Comparison of ENCODE assay signal across 11 cellular contexts in the genomic region with DNA sequence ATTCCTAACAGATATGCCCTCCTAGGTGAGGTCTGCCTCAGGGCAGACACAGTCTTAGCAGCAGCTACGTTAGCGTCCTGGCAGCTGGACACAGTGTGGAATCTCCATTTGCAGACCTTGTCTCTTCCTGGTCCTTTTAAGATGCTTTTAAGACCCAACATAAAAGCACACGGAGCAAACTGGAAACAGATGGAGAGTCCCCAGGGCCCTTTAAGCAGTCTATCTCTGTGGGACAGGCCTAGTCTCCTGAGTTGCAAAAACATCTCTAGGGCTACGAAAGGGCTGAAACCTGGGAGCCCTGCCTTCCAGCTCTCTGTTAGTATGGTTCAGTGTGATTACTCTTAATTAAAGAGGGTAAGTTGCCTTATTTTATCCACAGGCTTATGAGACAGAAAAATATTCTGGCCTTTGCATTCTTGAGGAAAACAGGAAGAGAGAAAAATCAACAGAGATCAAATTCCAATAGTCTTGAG.
A peak's percentile ranks its signal among the peaks of the same experiment; 100 is the strongest.
DNase-seq lines count a peak whose midpoint lies in the region; ATAC-seq and TF ChIP-seq lines count a peak whose summit lies in the region.
"Had no signal": no experiment of that assay in that cellular context is flagged by ENCODE, and none has a peak within 500 bp of the region (broad histone marks: within the 10 kb centered on the region; RNA-seq: fewer than 3 reads in every experiment).

No MANE protein-coding gene starts in this region.

- peak overlapping the region; percentile 45 to 81 (median 72); a peak in 6 of 7 replicates for H3K27ac Mint-ChIP-seq in H9

- H3K79me1 ChIP-seq in H9 (ENCODE audit: insufficient read depth, low read depth, low read length, poor library complexity, severe bottlenecking): no peaks in the 10 kb centered on the region

- H3K14ac ChIP-seq in H9 (ENCODE audit: insufficient read depth, low read length): no peak overlapping the region

- H4K91ac ChIP-seq in H9 (ENCODE audit: insufficient read length, low read depth, low read length): no peak overlapping the region

- peaks cover 46% of the 10 kb centered on the region for H3F3A ChIP-seq in SK-N-SH (replicated peaks; ENCODE audit: insufficient read depth)

- no peak overlapping the region for H3K18ac ChIP-seq in H9 (ENCODE audit: insufficient read length, low read depth, low read length)

- H2AFZ ChIP-seq in H9 (ENCODE audit: low read length) (no peak overlapping the region), SK-N-SH (ENCODE audit: low read depth) (peak overlapping the region; percentile 50; the same call in 1 of the 2 replicates)

- TF ChIP-seq EP300 in SK-N-SH (IDR thresholded peaks at IDR 0.05; ENCODE audit: borderline replicate concordance in 1 of 2, low read depth in 1 of 2, low read length in 1 of 2): peak; percentile 50 to 57; a peak in 1 of 4 replicates

- H3K4me1 Mint-ChIP-seq in H9: peaks cover 60 to 61% of the 10 kb centered on the region in 2 experiments

- H2BK12ac ChIP-seq in H9 (ENCODE audit: insufficient read length, low read depth, low read length): no peak overlapping the region

- H3K4me1 ChIP-seq in H9 (ENCODE audit: insufficient read depth, low read length) (peaks cover 3% of the 10 kb centered on the region; the same call in 1 of the 2 replicates), SK-N-SH (ENCODE audit: control insufficient read depth in 1 of 2, insufficient read depth in 2 of 2, low read depth in 1 of 2, low read length in 1 of 2) (peaks cover 35% of the 10 kb centered on the region in 2 experiments), skeletal muscle satellite cell (ENCODE audit: control insufficient read depth, insufficient read depth, low read length) (peaks cover 65% of the 10 kb centered on the region), right lobe of liver (no peaks in the 10 kb centered on the region)

- no peak overlapping the region for H3K23ac ChIP-seq in H9 (ENCODE audit: insufficient read length, low read depth, low read length)

- peak; percentile 12; the same call in 1 of the 2 replicates for TF ChIP-seq RAD21 in SK-N-SH (IDR thresholded peaks at IDR 0.05; ENCODE audit: low read length)

- H4K5ac ChIP-seq in H9 (ENCODE audit: insufficient read length, low read depth, low read length): no peak overlapping the region

- no peak overlapping the region for H3T11ph ChIP-seq in H9 (ENCODE audit: low read length)

- WGBS in H9 (ENCODE audit: extremely low coverage, insufficient read length, low lambda C conversion rate): no CpG with 5 or more reads among the region's 4 CpGs
- WGBS in SK-N-SH (ENCODE audit: low lambda C conversion rate): 31% methylated on average over 4 of the region's 4 CpGs
- 61% methylated on average over 3 of the region's 4 CpGs for WGBS in right lobe of liver (ENCODE audit: insufficient coverage, low coverage, low lambda C conversion rate, missing lambda C conversion rate)

- no peak overlapping the region for H3K56ac ChIP-seq in H9 (ENCODE audit: insufficient read length, low read depth, low read length)

- H4K20me1 ChIP-seq in H9 (ENCODE audit: control insufficient read depth, insufficient read depth, insufficient read length) (no peaks in the 10 kb centered on the region), SK-N-SH (ENCODE audit: insufficient read depth) (no peaks in the 10 kb centered on the region)

- H2BK20ac ChIP-seq in H9 (ENCODE audit: low read depth, low read length, poor library complexity, severe bottlenecking): no peak overlapping the region

- peaks cover 16 to 20% of the 10 kb centered on the region in 2 experiments; a peak in 4 of 5 replicates for H3K9me3 Mint-ChIP-seq in H9

- H3K79me2 ChIP-seq in H9 (ENCODE audit: insufficient read depth, low read length) (no peaks in the 10 kb centered on the region), SK-N-SH (ENCODE audit: insufficient read depth) (peaks cover 27% of the 10 kb centered on the region; the same call in 1 of the 2 replicates)

- H3K36me3 ChIP-seq in SK-N-SH (replicated peaks in 1 of 2; ENCODE audit: control insufficient read depth in 1 of 2, insufficient read depth in 2 of 2, low read length in 1 of 2): no peaks in the 10 kb centered on the region
- H3K36me3 ChIP-seq in skeletal muscle satellite cell (ENCODE audit: insufficient read depth, low read length): no peaks in the 10 kb centered on the region
- no peaks in the 10 kb centered on the region for H3K36me3 ChIP-seq in right lobe of liver

- TF ChIP-seq POLR2A in right lobe of liver (IDR thresholded peaks at IDR 0.05): no peak

- intact Hi-C loops in right lobe of liver (cut with DNase I): no loop called here

- H3K9me3 ChIP-seq in H9 (ENCODE audit: control insufficient read depth, low read depth, low read length) (no peaks in the 10 kb centered on the region), SK-N-SH (no peaks in the 10 kb centered on the region; the same call in 1 of the 2 replicates), skeletal muscle satellite cell (replicated peaks; ENCODE audit: low read length) (peaks cover 3% of the 10 kb centered on the region), right lobe of liver (no peaks in the 10 kb centered on the region)

- CTCF ChIA-PET in SK-N-SH (lab: Yijun Ruan, JAX): interaction anchor here (2.0 kb wide), 1 partner anchor 257 kb away, joined by 7 read pairs; no protein-coding TSS in a partner anchor

- no peak overlapping the region for H2BK5ac ChIP-seq in H9 (ENCODE audit: insufficient read length, low read length)

- H3K4me3 ChIP-seq in SK-N-SH (ENCODE audit: low read depth in 2 of 2, low read length in 1 of 2): no peak overlapping the region
- no peak overlapping the region for H3K4me3 ChIP-seq in fibroblast of mammary gland (ENCODE audit: control insufficient read depth, low read depth, low read length)
- peak overlapping the region; percentile 5 for H3K4me3 ChIP-seq in skeletal muscle satellite cell (ENCODE audit: low read length)
- H3K4me3 ChIP-seq in right lobe of liver: no peak overlapping the region

- H3K4me2 ChIP-seq in H9 (ENCODE audit: insufficient read depth, insufficient read length, low read length) (no peak overlapping the region), SK-N-SH (peak overlapping the region; percentile 31), skeletal muscle satellite cell (ENCODE audit: low read length) (peak overlapping the region; percentile 39)

- no peaks in the 10 kb centered on the region for H3K23me2 ChIP-seq in H9 (ENCODE audit: insufficient read length, low read depth, low read length, poor library complexity, severe bottlenecking)

- H3K27me3 ChIP-seq in H9 (ENCODE audit: insufficient read depth, low read length) (no peaks in the 10 kb centered on the region), SK-N-SH (ENCODE audit: insufficient read depth) (no peaks in the 10 kb centered on the region), skeletal muscle satellite cell (ENCODE audit: control insufficient read depth, insufficient read depth, low read length) (no peaks in the 10 kb centered on the region), right lobe of liver (no peaks in the 10 kb centered on the region)

- no peak overlapping the region for H2AK5ac ChIP-seq in H9 (ENCODE audit: insufficient read length, low read length)

- no peak for ATAC-seq in right lobe of liver

- DNase-seq in H9: no peak
- DNase-seq in SK-N-SH: peak; percentile 43
- DNase-seq in fibroblast of mammary gland (ENCODE audit: low read depth): peak; percentile 44
- no peak for DNase-seq in NCI-H226
- no peak for DNase-seq in NOMO-1 treated with DMSO at 0.1 percent for 48 hours (lab: John Stamatoyannopoulos, UW; ENCODE audit: unreplicated experiment)
- DNase-seq in right lobe of liver: no peak
- DNase-seq: activated gamma-delta T cell, cerebellar nuclear complex, foreskin melanocyte, right cardiac atrium had no signal

- no peak overlapping the region for H3K4me3 Mint-ChIP-seq in H9

- no peaks in the 10 kb centered on the region for H3K9me2 ChIP-seq in SK-N-SH

- TF ChIP-seq CTCF in H9 (conservative IDR thresholded peaks at IDR 0.05) (no peak), SK-N-SH (IDR thresholded peaks at IDR 0.05) (no peak), fibroblast of mammary gland (conservative IDR thresholded peaks at IDR 0.05; ENCODE audit: control insufficient read depth, insufficient read depth, low read depth, low read length) (no peak), right lobe of liver (IDR thresholded peaks at IDR 0.05) (no peak)

- no peak overlapping the region for H2BK120ac ChIP-seq in H9 (ENCODE audit: low read depth, low read length, poor library complexity, severe bottlenecking)

- no peak overlapping the region for H3K9ac ChIP-seq in H9 (ENCODE audit: extremely low read depth, insufficient read length, low read length)
- peak overlapping the region; percentile 49 for H3K9ac ChIP-seq in SK-N-SH
- peak overlapping the region; percentile 59 for H3K9ac ChIP-seq in skeletal muscle satellite cell (ENCODE audit: low read depth, low read length)

- no peaks in the 10 kb centered on the region for H3K27me3 Mint-ChIP-seq in H9 (ENCODE audit: low read depth)

- POLR2A ChIA-PET in SK-N-SH (lab: Yijun Ruan, JAX): no interaction called here

- H3K27ac ChIP-seq in H9 (ENCODE audit: insufficient read length, low read depth, low read length) (no peak overlapping the region), SK-N-SH (ENCODE audit: low read depth in 2 of 2, low read length in 1 of 2) (peak overlapping the region; percentile 84 to 93), right lobe of liver (no peak overlapping the region)

- no peak overlapping the region for H3K4ac ChIP-seq in H9 (ENCODE audit: low read depth, low read length)

- no peak overlapping the region for H4K8ac ChIP-seq in H9 (replicated peaks; ENCODE audit: insufficient read length, low read depth, low read length)

- H3K36me3 Mint-ChIP-seq in H9 (ENCODE audit: insufficient read depth in 1 of 3, low read depth in 3 of 3): peaks cover 5 to 19% (median 12%) of the 10 kb centered on the region in 3 experiments

- H2BK15ac ChIP-seq in H9 (ENCODE audit: low read depth, low read length): no peak overlapping the region

TF ChIP-seq in SK-N-SH, 30 proteins besides CTCF, POLR2A, EP300 and RAD21:
- TF ChIP-seq GATA2 (CRISPR knock-in tag; IDR thresholded peaks at IDR 0.05) (peak; percentile 42; the same call in 1 of the 2 replicates), IRF3 (IDR thresholded peaks at IDR 0.05; ENCODE audit: low read depth, low read length) (no peak), CHD2 (IDR thresholded peaks at IDR 0.05; ENCODE audit: low read length, partially characterized antibody) (peak; percentile 8), TCF12 (IDR thresholded peaks at IDR 0.05) (peak; percentile 71)
TF ChIP-seq in SK-N-SH: peak in this region for 3.

Comparison
In these comparisons a context has a peak if more than half of its experiments do, and no peak if none do; other contexts are left out.
1. DNase-seq: peak in SK-N-SH (single experiment) and fibroblast of mammary gland (single experiment); none in H9 (single experiment), NCI-H226 (single experiment), NOMO-1 treated with DMSO at 0.1 percent for 48 hours (single experiment) and right lobe of liver (0 of 3).
2. H3K27ac ChIP-seq: peak in SK-N-SH (2 of 2); none in H9 (single experiment) and right lobe of liver (0 of 3).